ENCODE assay signal across 33 cellular contexts in the genomic region with DNA sequence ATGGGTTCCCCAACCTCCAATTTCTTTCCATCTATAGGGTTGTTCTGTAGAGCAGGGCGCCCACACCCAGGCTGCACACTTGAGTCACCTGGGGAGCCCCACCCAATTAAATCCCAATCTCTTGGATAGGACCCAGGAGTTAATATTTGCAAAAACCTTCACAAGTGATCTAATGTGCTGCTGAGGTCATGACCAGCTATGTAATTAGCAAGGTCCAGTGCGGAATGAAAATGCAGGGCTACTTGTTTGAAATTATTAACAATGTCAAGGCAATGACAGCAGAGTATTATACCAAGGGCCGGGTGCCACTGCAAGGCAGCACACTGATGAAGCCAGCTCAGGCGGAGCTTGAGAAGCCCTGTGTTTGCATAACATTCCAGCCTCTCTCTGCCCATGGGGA.
"Had no signal": no experiment of that assay in that cellular context is flagged by ENCODE, and none has a peak within 500 bp of the region (broad histone marks: within the 10 kb centered on the region; RNA-seq: fewer than 3 reads in every experiment).

No MANE protein-coding gene starts in this region.

- H3K27me3 ChIP-seq: ascending aorta, cardiac muscle cell, colonic mucosa, gastroesophageal sphincter, neutrophil, ovary, right atrium auricular region, suprapubic skin, upper lobe of right lung had no signal

- H3K27ac ChIP-seq: ascending aorta, cardiac muscle cell, colonic mucosa, gastroesophageal sphincter, lower lobe of right lung, neutrophil, ovary, right atrium auricular region, suprapubic skin, tibial artery, upper lobe of right lung, WERI-Rb-1 had no signal

- H3K4me1 ChIP-seq: ascending aorta, colonic mucosa, gastroesophageal sphincter, lower lobe of right lung, right atrium auricular region, suprapubic skin, tibial artery, upper lobe of right lung had no signal

- H3K9me3 Mint-ChIP-seq: activated CD4-positive, alpha-beta memory T cell treated with anti-CD3 and anti-CD28 coated beads for 36 hours; activated CD4-positive, alpha-beta T cell treated with anti-CD3 and anti-CD28 coated beads, Interleukin-2, amount 10 ng/mL, durations not matched to agents 24 days and 14 days; activated naive CD4-positive, alpha-beta T cell treated with anti-CD3 and anti-CD28 coated beads for 36 hours; activated T-helper 1 cell treated with anti-CD3 and anti-CD28 coated beads, Interleukin-12 subunit alpha, Interleukin-12 subunit beta, Interleukin-2, Interleukin-4 antibody, amounts not matched to agents 30 ng/mL and 10 ng/mL and 1 ng/mL, durations not matched to agents 14 hours and 24 hours and 36 hours; natural killer cell treated with Interleukin-12 subunit alpha and Interleukin-12 subunit beta and Interleukin-15 and Interleukin-18, amount 100 ng/mL, for 72 hours; stimulated activated naive B cell treated with anti-CD40 and anti-IgM and Interleukin-4, amounts not matched to agents 10 μg/mL and 1 μg/mL and 100 μg/mL, for 72 hours had no signal

- H3K4me3 ChIP-seq: ascending aorta, cardiac muscle cell, colonic mucosa, gastroesophageal sphincter, lower lobe of right lung, ovary, right atrium auricular region, suprapubic skin, tibial artery, upper lobe of right lung had no signal

- H3K9me3 ChIP-seq: ascending aorta, colonic mucosa, gastroesophageal sphincter, lower lobe of right lung, neutrophil, ovary, right atrium auricular region, suprapubic skin, tibial artery, upper lobe of right lung had no signal

- H3K36me3 Mint-ChIP-seq: activated CD4-positive, alpha-beta memory T cell treated with anti-CD3 and anti-CD28 coated beads for 36 hours; brain; immature natural killer cell; natural killer cell treated with Interleukin-12 subunit alpha and Interleukin-12 subunit beta and Interleukin-15 and Interleukin-18, amount 100 ng/mL, for 72 hours; stimulated activated naive B cell treated with anti-CD40 and anti-IgM and Interleukin-4, amounts not matched to agents 10 μg/mL and 1 μg/mL and 100 μg/mL, for 72 hours had no signal

- H3K4me1 Mint-ChIP-seq: stimulated activated naive B cell treated with anti-CD40 and anti-IgM and Interleukin-4, amounts not matched to agents 10 μg/mL and 1 μg/mL and 100 μg/mL, for 72 hours had no signal

- H3K27me3 Mint-ChIP-seq: activated CD4-positive, alpha-beta memory T cell treated with anti-CD3 and anti-CD28 coated beads for 36 hours had no signal

- H3K36me3 ChIP-seq: ascending aorta, cardiac muscle cell, colonic mucosa, gastroesophageal sphincter, lower lobe of right lung, neutrophil, ovary, right atrium auricular region, suprapubic skin, tibial artery, upper lobe of right lung, WERI-Rb-1 had no signal

- ATAC-seq: gastroesophageal sphincter; left lobe of liver; natural killer cell treated with Interleukin-12 subunit alpha and Interleukin-12 subunit beta and Interleukin-15 and Interleukin-18, amount 100 ng/mL, for 72 hours; stimulated activated naive B cell treated with anti-CD40 and anti-IgM and Interleukin-4, amounts not matched to agents 10 μg/mL and 1 μg/mL and 100 μg/mL, for 72 hours had no signal

- DNase-seq: activated CD4-positive, alpha-beta memory T cell treated with anti-CD3 and anti-CD28 coated beads for 36 hours; activated CD4-positive, alpha-beta T cell treated with anti-CD3 and anti-CD28 coated beads, Interleukin-2, amount 10 ng/mL, durations not matched to agents 24 days and 14 days; activated CD4-positive, CD25-positive, alpha-beta regulatory T cell treated with anti-CD3 and anti-CD28 coated beads, Interleukin-2, amount 50 U/mL, for 72 hours; activated CD8-positive, alpha-beta memory T cell treated with anti-CD3 and anti-CD28 coated beads, Interleukin-2, amount 50 U/mL, for 4 hours; activated effector memory CD4-positive, alpha-beta T cell treated with anti-CD3 and anti-CD28 coated beads, Interleukin-2, amount 50 U/mL, for 16 hours; activated naive CD4-positive, alpha-beta T cell treated with anti-CD3 and anti-CD28 coated beads for 36 hours; activated naive CD8-positive, alpha-beta T cell treated with anti-CD3 and anti-CD28 coated beads, Interleukin-2, amount 10 ng/mL, durations not matched to agents 7 days and 5 days; activated T-cell treated with anti-CD3 and anti-CD28 coated beads, Interleukin-2, amount 50 U/mL, for 1 hour; cerebellar nuclear complex; colonic mucosa; effector CD8-positive, alpha-beta T cell; hippocampal formation; immature natural killer cell; lower lobe of right lung; mesenchymal stem cell; ovary; stimulated activated CD4-positive, alpha-beta T cell treated with anti-CD3 and anti-CD28 coated beads, Interleukin-15, amount 100 ng/mL, for 24 hours; stimulated activated CD4-positive, alpha-beta T cell treated with anti-CD3 and anti-CD28 coated beads, Interleukin-2, amount 100 ng/mL, for 24 hours; stimulated activated naive B cell treated with anti-CD40 and anti-IgM and Interleukin-4, amounts not matched to agents 10 μg/mL and 1 μg/mL and 100 μg/mL, for 72 hours; T-helper 9 cell; tibial artery; upper lobe of right lung; WERI-Rb-1 had no signal

- H3K27ac Mint-ChIP-seq: activated CD4-positive, alpha-beta memory T cell treated with anti-CD3 and anti-CD28 coated beads for 36 hours; activated CD4-positive, alpha-beta T cell treated with anti-CD3 and anti-CD28 coated beads, Interleukin-2, amount 10 ng/mL, durations not matched to agents 24 days and 14 days; activated naive CD4-positive, alpha-beta T cell treated with anti-CD3 and anti-CD28 coated beads for 36 hours; activated naive CD8-positive, alpha-beta T cell treated with anti-CD3 and anti-CD28 coated beads, Interleukin-2, amount 10 ng/mL, durations not matched to agents 7 days and 5 days; natural killer cell treated with Interleukin-12 subunit alpha and Interleukin-12 subunit beta and Interleukin-15 and Interleukin-18, amount 100 ng/mL, for 72 hours; stimulated activated naive B cell treated with anti-CD40 and anti-IgM and Interleukin-4, amounts not matched to agents 10 μg/mL and 1 μg/mL and 100 μg/mL, for 72 hours had no signal

- H3K4me3 Mint-ChIP-seq: activated CD4-positive, alpha-beta memory T cell treated with anti-CD3 and anti-CD28 coated beads for 36 hours; activated CD4-positive, alpha-beta T cell treated with anti-CD3 and anti-CD28 coated beads, Interleukin-2, amount 10 ng/mL, durations not matched to agents 24 days and 14 days; activated naive CD4-positive, alpha-beta T cell treated with anti-CD3 and anti-CD28 coated beads for 36 hours; activated naive CD8-positive, alpha-beta T cell treated with anti-CD3 and anti-CD28 coated beads, Interleukin-2, amount 10 ng/mL, durations not matched to agents 7 days and 5 days; activated T-helper 1 cell treated with anti-CD3 and anti-CD28 coated beads, Interleukin-12 subunit alpha, Interleukin-12 subunit beta, Interleukin-2, Interleukin-4 antibody, amounts not matched to agents 30 ng/mL and 10 ng/mL and 1 ng/mL, durations not matched to agents 14 hours and 24 hours and 36 hours; immature natural killer cell; natural killer cell treated with Interleukin-12 subunit alpha and Interleukin-12 subunit beta and Interleukin-15 and Interleukin-18, amount 100 ng/mL, for 72 hours; stimulated activated naive B cell treated with anti-CD40 and anti-IgM and Interleukin-4, amounts not matched to agents 10 μg/mL and 1 μg/mL and 100 μg/mL, for 72 hours had no signal
